Comparison of ENCODE assay signal across 13 cellular contexts in genomic region chr10:19168584-19168983, GRCh38.
DNase-seq lines count a peak whose midpoint lies in the region; ATAC-seq and TF ChIP-seq lines count a peak whose summit lies in the region.
"Had no signal": no experiment of that assay in that cellular context is flagged by ENCODE, and none has a peak within 500 bp of the region (broad histone marks: within the 10 kb centered on the region; RNA-seq: fewer than 3 reads in every experiment).

No MANE protein-coding gene starts in this region.

- H3K9me3 ChIP-seq in Caco-2 = no peaks in the 10 kb centered on the region
- H3K9me3 ChIP-seq in WERI-Rb-1 (ENCODE audit: severe bottlenecking) = no peaks in the 10 kb centered on the region
- H3K9me3 ChIP-seq in ascending aorta = no peaks in the 10 kb centered on the region

- H3K27me3 ChIP-seq in Caco-2 (replicated peaks; ENCODE audit: control insufficient read depth, insufficient read depth, low read length) = no peaks in the 10 kb centered on the region
- no peaks in the 10 kb centered on the region for H3K27me3 ChIP-seq in WERI-Rb-1 (ENCODE audit: insufficient read depth, low read depth, severe bottlenecking)
- H3K27me3 ChIP-seq in ascending aorta = no peaks in the 10 kb centered on the region

- intact Hi-C loops in Caco-2 (cut with micrococcal nuclease; ENCODE audit: unreplicated experiment) = loop anchor here (1.0 kb wide), 2 partner anchors 374 to 479 kb away; no protein-coding TSS in a partner anchor
- intact Hi-C loops in ascending aorta (cut with DNase I) = no loop called here

- H3K4me3 Mint-ChIP-seq in Caco-2 (ENCODE audit: unreplicated experiment) = no peak overlapping the region
- H3K4me3 Mint-ChIP-seq: brain; stimulated activated naive CD8-positive, alpha-beta T cell treated with anti-CD3 and anti-CD28 coated beads, Interleukin-15, amount 100 ng/mL, for 72 hours had no signal

- ATAC-seq in GM18505 (IDR thresholded peaks at IDR 0.05; ENCODE audit: unreplicated experiment) (no peak), HG03342 (IDR thresholded peaks at IDR 0.05; ENCODE audit: unreplicated experiment) (no peak)
- ATAC-seq: stimulated activated naive CD8-positive, alpha-beta T cell treated with anti-CD3 and anti-CD28 coated beads, Interleukin-15, amount 100 ng/mL, for 72 hours had no signal

- TF ChIP-seq CTCF in Caco-2 (IDR thresholded peaks at IDR 0.05; ENCODE audit: insufficient read depth in 1 of 2, low read depth in 1 of 2, low read length in 1 of 2, severe bottlenecking in 1 of 2, unreplicated experiment in 1 of 2) = peak; percentile 51 to 61
- peak; percentile 41; the same call in 1 of the 2 replicates for TF ChIP-seq CTCF in WERI-Rb-1 (IDR thresholded peaks at IDR 0.05; ENCODE audit: low read depth, low read length)
- TF ChIP-seq CTCF in ascending aorta (IDR thresholded peaks at IDR 0.05) = no peak

- POLR2A ChIA-PET in Caco-2 (lab: Charles Lee) = no interaction called here

- DNase-seq in Caco-2 (peak; percentile 36 to 37), WERI-Rb-1 (peak; percentile 15), iPS-NIHi11 (ENCODE audit: low spot score) (peak; percentile 40), ascending aorta (ENCODE audit: low spot score in 2 of 2) (no peak), NCI-H1092 (lab: John Stamatoyannopoulos, UW) (no peak)
- peak; percentile 12 for DNase-seq in Jurkat, Clone E6-1 (ENCODE audit: low read depth, low spot score)
- DNase-seq: activated CD4-positive, alpha-beta T cell treated with anti-CD3 and anti-CD28 coated beads, Interleukin-2, amount 50 U/mL, for 48 hours; C1 segment of cervical spinal cord; stimulated activated naive CD8-positive, alpha-beta T cell treated with anti-CD3 and anti-CD28 coated beads, Interleukin-15, amount 100 ng/mL, for 72 hours had no signal

- H3K36me3 ChIP-seq in Caco-2 (ENCODE audit: control insufficient read depth, insufficient read depth, low read length) (no peaks in the 10 kb centered on the region; the same call in 1 of the 2 replicates), WERI-Rb-1 (no peaks in the 10 kb centered on the region), ascending aorta (no peaks in the 10 kb centered on the region)

- H3K27ac ChIP-seq in WERI-Rb-1 (no peak overlapping the region), ascending aorta (no peak overlapping the region)

- H3K4me1 ChIP-seq in Caco-2 (no peaks in the 10 kb centered on the region), ascending aorta (no peaks in the 10 kb centered on the region)

- H3K4me3 ChIP-seq in Caco-2 (ENCODE audit: low read depth, low read length) (no peak overlapping the region), WERI-Rb-1 (ENCODE audit: low read depth, low read length) (no peak overlapping the region), ascending aorta (no peak overlapping the region)
- H3K4me3 ChIP-seq in Jurkat, Clone E6-1 (ENCODE audit: low read length) = no peak overlapping the region
- H3K4me3 ChIP-seq: lung had no signal

- H3K27ac Mint-ChIP-seq in Caco-2 (ENCODE audit: unreplicated experiment) = no peak overlapping the region
- H3K27ac Mint-ChIP-seq: brain; stimulated activated naive CD8-positive, alpha-beta T cell treated with anti-CD3 and anti-CD28 coated beads, Interleukin-15, amount 100 ng/mL, for 72 hours had no signal

- BruUV-seq in Caco-2 (replicated peaks; lab: Mats Ljungman, UMichigan) = no TSS peak

- H3K36me3 Mint-ChIP-seq in Caco-2 (ENCODE audit: insufficient read depth, unreplicated experiment) = no peaks in the 10 kb centered on the region
- H3K36me3 Mint-ChIP-seq: brain had no signal

- no peak for TF ChIP-seq POLR2A in GM18505 (IDR thresholded peaks at IDR 0.05; ENCODE audit: borderline replicate concordance, extremely low read depth, insufficient read depth, insufficient read length)

- no peaks in the 10 kb centered on the region for H3K27me3 Mint-ChIP-seq in Caco-2 (ENCODE audit: insufficient read depth, unreplicated experiment)
- H3K27me3 Mint-ChIP-seq: brain; stimulated activated naive CD8-positive, alpha-beta T cell treated with anti-CD3 and anti-CD28 coated beads, Interleukin-15, amount 100 ng/mL, for 72 hours had no signal

- CTCF ChIA-PET in Caco-2 (lab: Charles Lee) = interaction anchor here (1.7 kb wide), 1 partner anchor 375 kb away, joined by 7 read pairs; no protein-coding TSS in a partner anchor

- peaks cover 5% of the 10 kb centered on the region for H3K4me1 Mint-ChIP-seq in Caco-2 (ENCODE audit: low read depth, unreplicated experiment)
- H3K4me1 Mint-ChIP-seq: stimulated activated naive CD8-positive, alpha-beta T cell treated with anti-CD3 and anti-CD28 coated beads, Interleukin-15, amount 100 ng/mL, for 72 hours had no signal

- peaks cover 13% of the 10 kb centered on the region for H3K9me3 Mint-ChIP-seq in Caco-2 (ENCODE audit: unreplicated experiment)

Comparison
In these comparisons a context has a peak if more than half of its experiments do, and no peak if none do; other contexts are left out.
1. DNase-seq: peak in Caco-2 (2 of 2), Jurkat, Clone E6-1 (single experiment), WERI-Rb-1 (single experiment) and iPS-NIHi11 (single experiment); none in ascending aorta (0 of 2) and NCI-H1092 (single experiment).
2. CTCF ChIP-seq: peak in Caco-2 (2 of 2) and WERI-Rb-1 (single experiment); none in ascending aorta (0 of 3).